19 cellular contexts compared by ENCODE assay signal in genomic region chr1:244850099-244850852, GRCh38. TPM values are rescaled to one million over a fixed set of nuclear protein-coding genes. Genes with fewer than 3 reads are reported as not detected.
A peak's percentile ranks its signal among the peaks of the same experiment; 100 is the strongest.
DNase-seq lines count a peak whose midpoint lies in the region; ATAC-seq and TF ChIP-seq lines count a peak whose summit lies in the region.
"Had no signal": no experiment of that assay in that cellular context is flagged by ENCODE, and none has a peak within 500 bp of the region (broad histone marks: within the 10 kb centered on the region; RNA-seq: fewer than 3 reads in every experiment).

No MANE protein-coding gene starts in this region.

- no peak overlapping the region for H3K56ac ChIP-seq in IMR-90 (ENCODE audit: extremely low read depth, insufficient read depth, low read length)

- H2AK9ac ChIP-seq in IMR-90 (replicated peaks; ENCODE audit: low read depth, low read length, poor library complexity): no peak overlapping the region

- CTCF ChIA-PET in IMR-90 (lab: Yijun Ruan, JAX): interaction anchor here (1.0 to 1.7 kb wide), 3 partner anchors 11 to 192 kb away, joined by 3 to 6 read pairs (median 3); no protein-coding TSS in a partner anchor

- no peak for TF ChIP-seq RAD21 in IMR-90 (IDR thresholded peaks at IDR 0.05; ENCODE audit: low read length)

- H3K27me3 ChIP-seq in cardiac muscle cell (no peaks in the 10 kb centered on the region), right atrium auricular region (no peaks in the 10 kb centered on the region), IMR-90 (ENCODE audit: control insufficient read depth, insufficient read depth, low read length) (no peaks in the 10 kb centered on the region), smooth muscle cell (ENCODE audit: low read depth) (no peaks in the 10 kb centered on the region)
- H3K27me3 ChIP-seq: esophagus muscularis mucosa, sigmoid colon had no signal

- ATAC-seq in IMR-90 (ENCODE audit: low read depth): no peak; the same call in 1 of the 2 replicates
- ATAC-seq: HCT116 had no signal

- H3K27ac ChIP-seq in cardiac muscle cell (peak overlapping the region; percentile 74), right atrium auricular region (peak overlapping the region in 1 of 2 donors; percentile 19), IMR-90 (ENCODE audit: insufficient read depth, low read length) (no peak overlapping the region), smooth muscle cell (ENCODE audit: low read depth) (peak overlapping the region; percentile 46)
- H3K27ac ChIP-seq: thoracic aorta had no signal

- no peak overlapping the region for H3K18ac ChIP-seq in IMR-90 (ENCODE audit: low read depth, low read length)

- H3K4ac ChIP-seq in IMR-90 (ENCODE audit: low read depth, low read length): no peak overlapping the region

- peaks cover 95% of the 10 kb centered on the region for H3K36me3 ChIP-seq in cardiac muscle cell
- peaks cover 71% of the 10 kb centered on the region for H3K36me3 ChIP-seq in right atrium auricular region
- H3K36me3 ChIP-seq in IMR-90 (ENCODE audit: control insufficient read depth, insufficient read depth, low read length): peaks cover 29% of the 10 kb centered on the region
- H3K36me3 ChIP-seq in smooth muscle cell (ENCODE audit: low read depth): peaks cover 36% of the 10 kb centered on the region

- no peak overlapping the region for H2BK5ac ChIP-seq in IMR-90 (ENCODE audit: low read depth, low read length, poor library complexity, severe bottlenecking)

- H2BK20ac ChIP-seq in IMR-90 (ENCODE audit: low read depth, low read length): no peak overlapping the region

- H2BK120ac ChIP-seq in IMR-90 (ENCODE audit: low read depth, low read length): no peak overlapping the region

- H3K9ac ChIP-seq in IMR-90 (ENCODE audit: low read depth, low read length) (no peak overlapping the region), smooth muscle cell (ENCODE audit: low read depth) (no peak overlapping the region)

- in situ Hi-C loops in IMR-90 (cut with MboI; ENCODE audit: low sequenced_read_pairs): no loop called here

- POLR2A ChIA-PET in IMR-90 (lab: Charles Lee; ENCODE audit: unreplicated experiment): no interaction called here

- no peak overlapping the region for H3K23ac ChIP-seq in IMR-90 (ENCODE audit: low read depth, low read length)

- no TSS peak for BruUV-seq in IMR-90 (replicated peaks; lab: Mats Ljungman, UMichigan)

- no peak overlapping the region for H2AK5ac ChIP-seq in IMR-90 (ENCODE audit: low read depth, low read length)

- intact Hi-C loops in IMR-90 (cut with micrococcal nuclease): no loop called here

- H3K4me2 ChIP-seq in IMR-90 (ENCODE audit: low read depth, low read length) (no peak overlapping the region), smooth muscle cell (no peak overlapping the region)

- H2AFZ ChIP-seq in IMR-90 (replicated peaks; ENCODE audit: low read length, poor library complexity) (no peak overlapping the region), smooth muscle cell (ENCODE audit: low read depth) (no peak overlapping the region)

- no peak overlapping the region for H3K14ac ChIP-seq in IMR-90 (replicated peaks; ENCODE audit: low read depth, low read length)

- DNase-seq in cardiac muscle cell (ENCODE audit: low read depth in 1 of 2, low spot score in 1 of 2) (no peak), right atrium auricular region (ENCODE audit: low spot score) (no peak), IMR-90 (no peak), erythroblast (lab: John Stamatoyannopoulos, UW) (no peak), smooth muscle cell (lab: John Stamatoyannopoulos, UW; ENCODE audit: unreplicated experiment) (no peak), iPS-NIHi11 (ENCODE audit: low spot score) (no peak), NCI-H2081 (lab: John Stamatoyannopoulos, UW) (no peak), NCI-H2196 (lab: John Stamatoyannopoulos, UW; ENCODE audit: unreplicated experiment) (no peak)
- DNase-seq: dermis blood vessel endothelial cell; DMS 273 treated with DMSO at 0.1 percent for 48 hours; NCI-H1092; NCI-H748 treated with DMSO at 0.1 percent for 48 hours; nucleus accumbens; sigmoid colon; stimulated activated CD4-positive, alpha-beta T cell treated with anti-CD3 and anti-CD28 coated beads, Interleukin-2, amount 100 ng/mL, for 48 hours had no signal

- H4K5ac ChIP-seq in IMR-90 (ENCODE audit: low read depth, low read length): no peak overlapping the region

- H3K79me1 ChIP-seq in IMR-90 (ENCODE audit: low read depth in 1 of 2, low read length in 2 of 2): peaks cover 10 to 27% of the 10 kb centered on the region in 2 experiments; a peak in 3 of 4 replicates

- no peak overlapping the region for H4K8ac ChIP-seq in IMR-90 (ENCODE audit: low read depth in 2 of 2, low read length in 2 of 2)

- no peak overlapping the region for H4K91ac ChIP-seq in IMR-90 (ENCODE audit: insufficient read depth, low read depth, low read length)

- no peak overlapping the region for H2BK15ac ChIP-seq in IMR-90 (ENCODE audit: low read depth, low read length)

- H4K20me1 ChIP-seq in IMR-90 (ENCODE audit: insufficient read depth, low read length) (peaks cover 21% of the 10 kb centered on the region; the same call in 1 of the 2 replicates), smooth muscle cell (ENCODE audit: low read depth) (peaks cover 73% of the 10 kb centered on the region)

- no peak overlapping the region for H3K4me3 ChIP-seq in cardiac muscle cell
- H3K4me3 ChIP-seq in right atrium auricular region: no peak overlapping the region
- no peak overlapping the region for H3K4me3 ChIP-seq in IMR-90 (ENCODE audit: insufficient read depth, low read depth, low read length)
- no peak overlapping the region for H3K4me3 ChIP-seq in smooth muscle cell
- H3K4me3 ChIP-seq: esophagus muscularis mucosa, sigmoid colon, SK-N-MC, thoracic aorta had no signal

- H3K79me2 ChIP-seq in smooth muscle cell (ENCODE audit: low read depth): peaks cover 74% of the 10 kb centered on the region

- no peaks in the 10 kb centered on the region for H3K4me1 ChIP-seq in cardiac muscle cell (ENCODE audit: low read depth)
- H3K4me1 ChIP-seq in right atrium auricular region: peaks cover 0 to 11% of the 10 kb centered on the region in 2 donors
- no peaks in the 10 kb centered on the region for H3K4me1 ChIP-seq in IMR-90 (ENCODE audit: control insufficient read depth, insufficient read depth, low read length)
- H3K4me1 ChIP-seq in smooth muscle cell (ENCODE audit: low read depth): no peaks in the 10 kb centered on the region

- peaks cover 55% of the 10 kb centered on the region for H3F3A ChIP-seq in smooth muscle cell (ENCODE audit: low read depth)

- TF ChIP-seq POLR2A in IMR-90 (IDR thresholded peaks at IDR 0.05; ENCODE audit: low read depth, low read length) (peak; percentile 16; the same call in 1 of the 2 replicates), erythroblast (IDR thresholded peaks at IDR 0.05; ENCODE audit: low read length) (peak; percentile 12)

- no peaks in the 10 kb centered on the region for H3K9me1 ChIP-seq in IMR-90 (ENCODE audit: insufficient read depth, low read length)

- no peak for TF ChIP-seq CTCF in cardiac muscle cell (IDR thresholded peaks at IDR 0.05; ENCODE audit: low read depth, low read length)
- no peak for TF ChIP-seq CTCF in right atrium auricular region (IDR thresholded peaks at IDR 0.05)
- no peak for TF ChIP-seq CTCF in IMR-90 (conservative IDR thresholded peaks at IDR 0.05; ENCODE audit: low read depth, low read length)
- TF ChIP-seq CTCF in smooth muscle cell (IDR thresholded peaks at IDR 0.05; ENCODE audit: borderline replicate concordance, insufficient read depth, poor library complexity, severe bottlenecking): no peak

- dilution Hi-C loops in IMR-90 (cut with HindIII; ENCODE audit: low sequenced_read_pairs, unreplicated experiment): no loop called here

- WGBS in IMR-90 (ENCODE audit: extremely low coverage in 2 of 2, insufficient read length in 1 of 2), 2 experiments: no CpG with 5 or more reads among the region's 3 CpGs
- WGBS in smooth muscle cell (ENCODE audit: low lambda C conversion rate): 92% methylated on average over 3 of the region's 3 CpGs

- no peaks in the 10 kb centered on the region for H3K9me3 ChIP-seq in cardiac muscle cell (ENCODE audit: low read depth)
- no peaks in the 10 kb centered on the region for H3K9me3 ChIP-seq in right atrium auricular region
- H3K9me3 ChIP-seq in IMR-90 (ENCODE audit: control insufficient read depth, insufficient read depth, low read length): no peaks in the 10 kb centered on the region
- no peaks in the 10 kb centered on the region for H3K9me3 ChIP-seq in smooth muscle cell (replicated peaks; ENCODE audit: low read depth)
- H3K9me3 ChIP-seq: esophagus muscularis mucosa, sigmoid colon, thoracic aorta had no signal

TF ChIP-seq in IMR-90, 13 proteins besides CTCF, POLR2A, EP300 and RAD21:
- no peak for TF ChIP-seq SMC3 (IDR thresholded peaks at IDR 0.05; ENCODE audit: low read depth, low read length)

RNA-seq across cellular contexts. Expression of gene HNRNPU, which starts 14.1 kb away (rescaled TPM):
- 267 and 447 TPM in 2 replicates for total RNA-seq in cardiac muscle cell
- polyA plus RNA-seq in cardiac muscle cell: 345 and 382 TPM in 2 replicates
- total RNA-seq in right atrium auricular region: 100 to 1,000 TPM; 175 to 206 TPM
- total RNA-seq in IMR-90 (2012; rRNA removed): 151 and 343 TPM in 2 replicates
- polyA plus RNA-seq in IMR-90 (2012; rRNA removed): 144 and 169 TPM in 2 replicates
- 41.1 and 87.3 TPM in 2 replicates for polyA plus RNA-seq in IMR-90 (2012; cell fraction: cytosol; rRNA removed)
- 31.2 and 90.2 TPM in 2 replicates for polyA plus RNA-seq in IMR-90 (2012; cell fraction: nucleus; rRNA removed; ENCODE audit: low replicate concordance)
- total RNA-seq in smooth muscle cell: 241 and 286 TPM in 2 replicates
- polyA plus RNA-seq in smooth muscle cell: 198 and 236 TPM in 2 replicates

RNA-seq across cellular contexts. Expression of gene COX20, which starts 14.8 kb away (rescaled TPM):
- total RNA-seq in cardiac muscle cell (51.2 and 55.8 TPM in 2 replicates), right atrium auricular region (10 to 100 TPM; 57.3 to 64.7 TPM), IMR-90 (2012; rRNA removed) (13.3 and 26.9 TPM in 2 replicates), smooth muscle cell (11.1 and 14.7 TPM in 2 replicates)
- polyA plus RNA-seq in cardiac muscle cell (68.1 and 104 TPM in 2 replicates), IMR-90 (2012; rRNA removed) (27.0 and 27.5 TPM in 2 replicates), smooth muscle cell (37.2 and 56.7 TPM in 2 replicates)
- polyA plus RNA-seq in IMR-90 (2012; cell fraction: cytosol; rRNA removed): 4.6 and 8.8 TPM in 2 replicates
- 1.7 and 15.7 TPM in 2 replicates for polyA plus RNA-seq in IMR-90 (2012; cell fraction: nucleus; rRNA removed; ENCODE audit: low replicate concordance)
